2 cellular contexts compared by ENCODE assay signal in the genomic region with DNA sequence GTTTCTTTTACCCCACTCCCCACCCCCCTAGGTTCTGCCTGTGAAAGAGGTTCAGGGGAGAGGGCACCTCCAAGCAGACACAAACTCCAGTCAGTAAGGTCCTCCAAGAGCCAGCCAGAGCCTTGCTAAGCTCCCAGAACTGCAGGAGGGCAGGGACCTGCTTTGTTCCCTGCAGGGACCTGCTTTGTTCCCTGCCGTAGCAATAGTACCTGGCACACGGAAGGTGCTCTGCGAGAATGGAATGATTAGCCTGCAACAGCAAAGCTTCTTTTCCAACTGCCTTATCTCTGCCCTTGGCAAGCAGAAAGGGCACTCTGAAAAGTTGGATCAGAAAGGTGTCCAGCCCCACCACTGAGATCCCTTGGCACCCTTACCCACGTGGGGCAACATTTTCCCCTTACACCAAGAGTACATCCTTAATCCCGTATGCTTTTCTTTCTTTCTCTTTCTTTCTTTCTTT.
TF ChIP-seq lines count a peak whose summit lies in the region.

No MANE protein-coding gene starts in this region.

TF ChIP-seq in SK-N-SH, 30 proteins besides CTCF, POLR2A, EP300 and RAD21 (continued from another document):
- TF ChIP-seq ZBTB33 (IDR thresholded peaks at IDR 0.05; ENCODE audit: borderline replicate concordance, low read depth) (no peak), ELF1 (IDR thresholded peaks at IDR 0.05) (no peak), RCOR1 (IDR thresholded peaks at IDR 0.05; ENCODE audit: low read length) (no peak), USF1 (IDR thresholded peaks at IDR 0.05; ENCODE audit: borderline replicate concordance, low read depth) (no peak), CHD2 (IDR thresholded peaks at IDR 0.05; ENCODE audit: low read length, partially characterized antibody) (no peak), MXI1 (IDR thresholded peaks at IDR 0.05; ENCODE audit: low read depth, low read length) (no peak), SMC3 (IDR thresholded peaks at IDR 0.05; ENCODE audit: low read depth, low read length) (no peak), EZH2phosphoT487 (IDR thresholded peaks at IDR 0.05; ENCODE audit: borderline replicate concordance, low read depth) (no peak), POLR2AphosphoS5 (IDR thresholded peaks at IDR 0.05; ENCODE audit: low read depth, low read length) (no peak), TCF12 (IDR thresholded peaks at IDR 0.05) (no peak), GABPA (IDR thresholded peaks at IDR 0.05; ENCODE audit: low read depth) (no peak)
- TF ChIP-seq, protein P1, sequence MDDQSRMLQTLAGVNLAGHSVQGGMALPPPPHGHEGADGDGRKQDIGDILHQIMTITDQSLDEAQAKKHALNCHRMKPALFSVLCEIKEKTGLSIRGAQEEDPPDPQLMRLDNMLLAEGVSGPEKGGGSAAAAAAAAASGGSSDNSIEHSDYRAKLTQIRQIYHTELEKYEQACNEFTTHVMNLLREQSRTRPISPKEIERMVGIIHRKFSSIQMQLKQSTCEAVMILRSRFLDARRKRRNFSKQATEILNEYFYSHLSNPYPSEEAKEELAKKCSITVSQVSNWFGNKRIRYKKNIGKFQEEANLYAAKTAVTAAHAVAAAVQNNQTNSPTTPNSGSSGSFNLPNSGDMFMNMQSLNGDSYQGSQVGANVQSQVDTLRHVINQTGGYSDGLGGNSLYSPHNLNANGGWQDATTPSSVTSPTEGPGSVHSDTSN (IDR thresholded peaks at IDR 0.05) = no peak
- TF ChIP-seq, protein P2, sequence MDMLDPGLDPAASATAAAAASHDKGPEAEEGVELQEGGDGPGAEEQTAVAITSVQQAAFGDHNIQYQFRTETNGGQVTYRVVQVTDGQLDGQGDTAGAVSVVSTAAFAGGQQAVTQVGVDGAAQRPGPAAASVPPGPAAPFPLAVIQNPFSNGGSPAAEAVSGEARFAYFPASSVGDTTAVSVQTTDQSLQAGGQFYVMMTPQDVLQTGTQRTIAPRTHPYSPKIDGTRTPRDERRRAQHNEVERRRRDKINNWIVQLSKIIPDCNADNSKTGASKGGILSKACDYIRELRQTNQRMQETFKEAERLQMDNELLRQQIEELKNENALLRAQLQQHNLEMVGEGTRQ (IDR thresholded peaks at IDR 0.05; ENCODE audit: borderline replicate concordance, low read depth, low read length) = no peak

TF ChIP-seq in SK-N-SH treated with all-trans-retinoic acid at 6 μM for 48 hours, 23 proteins besides CTCF, POLR2A, EP300 and RAD21 (continued from another document):
- TF ChIP-seq, protein P3, sequence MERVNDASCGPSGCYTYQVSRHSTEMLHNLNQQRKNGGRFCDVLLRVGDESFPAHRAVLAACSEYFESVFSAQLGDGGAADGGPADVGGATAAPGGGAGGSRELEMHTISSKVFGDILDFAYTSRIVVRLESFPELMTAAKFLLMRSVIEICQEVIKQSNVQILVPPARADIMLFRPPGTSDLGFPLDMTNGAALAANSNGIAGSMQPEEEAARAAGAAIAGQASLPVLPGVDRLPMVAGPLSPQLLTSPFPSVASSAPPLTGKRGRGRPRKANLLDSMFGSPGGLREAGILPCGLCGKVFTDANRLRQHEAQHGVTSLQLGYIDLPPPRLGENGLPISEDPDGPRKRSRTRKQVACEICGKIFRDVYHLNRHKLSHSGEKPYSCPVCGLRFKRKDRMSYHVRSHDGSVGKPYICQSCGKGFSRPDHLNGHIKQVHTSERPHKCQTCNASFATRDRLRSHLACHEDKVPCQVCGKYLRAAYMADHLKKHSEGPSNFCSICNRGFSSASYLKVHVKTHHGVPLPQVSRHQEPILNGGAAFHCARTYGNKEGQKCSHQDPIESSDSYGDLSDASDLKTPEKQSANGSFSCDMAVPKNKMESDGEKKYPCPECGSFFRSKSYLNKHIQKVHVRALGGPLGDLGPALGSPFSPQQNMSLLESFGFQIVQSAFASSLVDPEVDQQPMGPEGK (CRISPR knock-in tag; IDR thresholded peaks at IDR 0.05; ENCODE audit: borderline replicate concordance) = no peak
- TF ChIP-seq PPARA (CRISPR knock-in tag; IDR thresholded peaks at IDR 0.05; ENCODE audit: borderline replicate concordance) (no peak), TOX (CRISPR knock-in tag; IDR thresholded peaks at IDR 0.05; ENCODE audit: borderline replicate concordance) (no peak), POU6F1 (CRISPR knock-in tag; IDR thresholded peaks at IDR 0.05; ENCODE audit: borderline replicate concordance, low read depth) (no peak), ZNF70 (CRISPR knock-in tag; IDR thresholded peaks at IDR 0.05) (no peak), RARB (CRISPR knock-in tag; IDR thresholded peaks at IDR 0.05) (no peak), CSRNP3 (CRISPR knock-in tag; IDR thresholded peaks at IDR 0.05) (no peak), OSR1 (CRISPR knock-in tag; IDR thresholded peaks at IDR 0.05) (no peak), BACH2 (CRISPR knock-in tag; IDR thresholded peaks at IDR 0.05; ENCODE audit: borderline replicate concordance) (no peak), ZFP30 (CRISPR knock-in tag; IDR thresholded peaks at IDR 0.05) (no peak)
- TF ChIP-seq, protein P4, sequence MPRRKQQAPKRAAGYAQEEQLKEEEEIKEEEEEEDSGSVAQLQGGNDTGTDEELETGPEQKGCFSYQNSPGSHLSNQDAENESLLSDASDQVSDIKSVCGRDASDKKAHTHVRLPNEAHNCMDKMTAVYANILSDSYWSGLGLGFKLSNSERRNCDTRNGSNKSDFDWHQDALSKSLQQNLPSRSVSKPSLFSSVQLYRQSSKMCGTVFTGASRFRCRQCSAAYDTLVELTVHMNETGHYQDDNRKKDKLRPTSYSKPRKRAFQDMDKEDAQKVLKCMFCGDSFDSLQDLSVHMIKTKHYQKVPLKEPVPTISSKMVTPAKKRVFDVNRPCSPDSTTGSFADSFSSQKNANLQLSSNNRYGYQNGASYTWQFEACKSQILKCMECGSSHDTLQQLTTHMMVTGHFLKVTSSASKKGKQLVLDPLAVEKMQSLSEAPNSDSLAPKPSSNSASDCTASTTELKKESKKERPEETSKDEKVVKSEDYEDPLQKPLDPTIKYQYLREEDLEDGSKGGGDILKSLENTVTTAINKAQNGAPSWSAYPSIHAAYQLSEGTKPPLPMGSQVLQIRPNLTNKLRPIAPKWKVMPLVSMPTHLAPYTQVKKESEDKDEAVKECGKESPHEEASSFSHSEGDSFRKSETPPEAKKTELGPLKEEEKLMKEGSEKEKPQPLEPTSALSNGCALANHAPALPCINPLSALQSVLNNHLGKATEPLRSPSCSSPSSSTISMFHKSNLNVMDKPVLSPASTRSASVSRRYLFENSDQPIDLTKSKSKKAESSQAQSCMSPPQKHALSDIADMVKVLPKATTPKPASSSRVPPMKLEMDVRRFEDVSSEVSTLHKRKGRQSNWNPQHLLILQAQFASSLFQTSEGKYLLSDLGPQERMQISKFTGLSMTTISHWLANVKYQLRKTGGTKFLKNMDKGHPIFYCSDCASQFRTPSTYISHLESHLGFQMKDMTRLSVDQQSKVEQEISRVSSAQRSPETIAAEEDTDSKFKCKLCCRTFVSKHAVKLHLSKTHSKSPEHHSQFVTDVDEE (CRISPR knock-in tag; IDR thresholded peaks at IDR 0.05) = no peak
